1 cellular context compared by ENCODE assay signal in the genomic region with DNA sequence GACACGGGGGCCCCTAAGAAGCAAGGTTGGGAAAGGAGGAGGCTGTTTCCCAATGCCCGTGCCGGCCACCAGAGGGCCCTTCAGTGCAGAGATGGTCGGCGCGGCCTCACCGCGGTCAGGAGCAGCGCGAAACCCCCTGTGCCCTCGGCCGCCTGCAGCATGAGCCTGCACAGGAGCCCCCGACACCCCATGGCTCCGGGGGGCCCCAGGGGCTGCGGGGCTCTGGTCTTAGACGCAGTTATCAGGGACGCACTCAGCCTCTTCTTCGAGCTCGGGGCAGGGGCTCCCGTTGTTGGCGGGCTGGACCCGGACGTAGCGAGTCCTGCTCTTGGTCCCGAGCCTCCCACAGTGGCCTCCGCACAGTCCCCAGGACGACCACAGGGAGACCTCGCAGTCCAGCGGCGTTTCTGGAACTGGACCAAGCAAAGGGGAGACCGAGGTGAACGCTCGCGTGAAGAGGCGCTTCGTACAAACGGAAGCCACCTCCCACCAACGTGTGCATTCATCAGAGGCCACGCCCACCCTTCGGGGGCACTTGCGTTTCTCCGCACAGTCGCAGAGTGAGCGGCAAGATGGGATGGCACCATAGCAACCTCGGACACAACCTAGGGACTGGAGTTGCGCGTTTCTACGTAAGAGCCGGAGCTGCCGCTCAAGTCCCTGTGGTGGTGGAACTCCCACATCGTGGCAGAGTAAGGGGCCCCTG.
TF ChIP-seq lines count a peak whose summit lies in the region.

No MANE protein-coding gene starts in this region.

TF ChIP-seq in HepG2, 621 proteins besides CTCF, POLR2A, EP300 and RAD21 (continued from another document and continues in another):
- TF ChIP-seq, protein P1, sequence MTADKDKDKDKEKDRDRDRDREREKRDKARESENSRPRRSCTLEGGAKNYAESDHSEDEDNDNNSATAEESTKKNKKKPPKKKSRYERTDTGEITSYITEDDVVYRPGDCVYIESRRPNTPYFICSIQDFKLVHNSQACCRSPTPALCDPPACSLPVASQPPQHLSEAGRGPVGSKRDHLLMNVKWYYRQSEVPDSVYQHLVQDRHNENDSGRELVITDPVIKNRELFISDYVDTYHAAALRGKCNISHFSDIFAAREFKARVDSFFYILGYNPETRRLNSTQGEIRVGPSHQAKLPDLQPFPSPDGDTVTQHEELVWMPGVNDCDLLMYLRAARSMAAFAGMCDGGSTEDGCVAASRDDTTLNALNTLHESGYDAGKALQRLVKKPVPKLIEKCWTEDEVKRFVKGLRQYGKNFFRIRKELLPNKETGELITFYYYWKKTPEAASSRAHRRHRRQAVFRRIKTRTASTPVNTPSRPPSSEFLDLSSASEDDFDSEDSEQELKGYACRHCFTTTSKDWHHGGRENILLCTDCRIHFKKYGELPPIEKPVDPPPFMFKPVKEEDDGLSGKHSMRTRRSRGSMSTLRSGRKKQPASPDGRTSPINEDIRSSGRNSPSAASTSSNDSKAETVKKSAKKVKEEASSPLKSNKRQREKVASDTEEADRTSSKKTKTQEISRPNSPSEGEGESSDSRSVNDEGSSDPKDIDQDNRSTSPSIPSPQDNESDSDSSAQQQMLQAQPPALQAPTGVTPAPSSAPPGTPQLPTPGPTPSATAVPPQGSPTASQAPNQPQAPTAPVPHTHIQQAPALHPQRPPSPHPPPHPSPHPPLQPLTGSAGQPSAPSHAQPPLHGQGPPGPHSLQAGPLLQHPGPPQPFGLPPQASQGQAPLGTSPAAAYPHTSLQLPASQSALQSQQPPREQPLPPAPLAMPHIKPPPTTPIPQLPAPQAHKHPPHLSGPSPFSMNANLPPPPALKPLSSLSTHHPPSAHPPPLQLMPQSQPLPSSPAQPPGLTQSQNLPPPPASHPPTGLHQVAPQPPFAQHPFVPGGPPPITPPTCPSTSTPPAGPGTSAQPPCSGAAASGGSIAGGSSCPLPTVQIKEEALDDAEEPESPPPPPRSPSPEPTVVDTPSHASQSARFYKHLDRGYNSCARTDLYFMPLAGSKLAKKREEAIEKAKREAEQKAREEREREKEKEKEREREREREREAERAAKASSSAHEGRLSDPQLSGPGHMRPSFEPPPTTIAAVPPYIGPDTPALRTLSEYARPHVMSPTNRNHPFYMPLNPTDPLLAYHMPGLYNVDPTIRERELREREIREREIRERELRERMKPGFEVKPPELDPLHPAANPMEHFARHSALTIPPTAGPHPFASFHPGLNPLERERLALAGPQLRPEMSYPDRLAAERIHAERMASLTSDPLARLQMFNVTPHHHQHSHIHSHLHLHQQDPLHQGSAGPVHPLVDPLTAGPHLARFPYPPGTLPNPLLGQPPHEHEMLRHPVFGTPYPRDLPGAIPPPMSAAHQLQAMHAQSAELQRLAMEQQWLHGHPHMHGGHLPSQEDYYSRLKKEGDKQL (CRISPR knock-in tag; IDR thresholded peaks at IDR 0.05; ENCODE audit: low read depth) = no peak
- TF ChIP-seq TEAD2 (CRISPR knock-in tag; IDR thresholded peaks at IDR 0.05) (no peak), AGO1 (IDR thresholded peaks at IDR 0.05; ENCODE audit: low read depth, low read length, poor library complexity, severe bottlenecking) (no peak), ZNF484 (CRISPR knock-in tag; IDR thresholded peaks at IDR 0.05; ENCODE audit: borderline replicate concordance, low read depth) (no peak), ZNF367 (CRISPR knock-in tag; IDR thresholded peaks at IDR 0.05; ENCODE audit: borderline replicate concordance) (no peak), JDP2 (CRISPR knock-in tag; IDR thresholded peaks at IDR 0.05; ENCODE audit: borderline replicate concordance) (no peak), KDM5B (CRISPR knock-in tag; IDR thresholded peaks at IDR 0.05; ENCODE audit: borderline replicate concordance) (no peak), POLR2G (IDR thresholded peaks at IDR 0.05; ENCODE audit: low read depth, low read length) (no peak; the same call in none of the 2 replicates), ZFP82 (CRISPR knock-in tag; IDR thresholded peaks at IDR 0.05; ENCODE audit: borderline replicate concordance) (no peak), MIER3 (CRISPR knock-in tag; IDR thresholded peaks at IDR 0.05; ENCODE audit: borderline replicate concordance) (no peak), KLF9 (CRISPR knock-in tag; IDR thresholded peaks at IDR 0.05; ENCODE audit: low read depth) (no peak), RFXANK (CRISPR knock-in tag; IDR thresholded peaks at IDR 0.05) (no peak), SP4 (CRISPR knock-in tag; IDR thresholded peaks at IDR 0.05) (no peak), MTA3 (CRISPR knock-in tag; IDR thresholded peaks at IDR 0.05) (no peak), SMAD1 (CRISPR knock-in tag; IDR thresholded peaks at IDR 0.05; ENCODE audit: borderline replicate concordance, low read depth) (no peak), ELF1 (CRISPR knock-in tag; IDR thresholded peaks at IDR 0.05) (no peak), YEATS2 (CRISPR knock-in tag; IDR thresholded peaks at IDR 0.05; ENCODE audit: borderline replicate concordance) (no peak), ZNF788 (CRISPR knock-in tag; IDR thresholded peaks at IDR 0.05; ENCODE audit: borderline replicate concordance) (no peak), HES4 (CRISPR knock-in tag; IDR thresholded peaks at IDR 0.05; ENCODE audit: borderline replicate concordance) (no peak), SNRNP70 (IDR thresholded peaks at IDR 0.05; ENCODE audit: low read depth, low read length) (no peak), FLYWCH1 (CRISPR knock-in tag; IDR thresholded peaks at IDR 0.05) (no peak), ZNF354B (CRISPR knock-in tag; IDR thresholded peaks at IDR 0.05) (0 out of 2 replicates have a peak, but pooled peaks have one; percentile 58), CENPX (CRISPR knock-in tag; IDR thresholded peaks at IDR 0.05) (no peak), ZNF501 (CRISPR knock-in tag; IDR thresholded peaks at IDR 0.05) (no peak), TMF1 (CRISPR knock-in tag; IDR thresholded peaks at IDR 0.05; ENCODE audit: low read depth) (no peak), KDM4B (CRISPR knock-in tag; IDR thresholded peaks at IDR 0.05) (peak; percentile 69; the same call in 1 of the 2 replicates), ZNF558 (CRISPR knock-in tag; IDR thresholded peaks at IDR 0.05; ENCODE audit: borderline replicate concordance) (no peak), ESRRA (CRISPR knock-in tag; IDR thresholded peaks at IDR 0.05; ENCODE audit: low read depth) (no peak), TBX3 (IDR thresholded peaks at IDR 0.05; ENCODE audit: borderline replicate concordance) (no peak), IKZF4 (CRISPR knock-in tag; IDR thresholded peaks at IDR 0.05; ENCODE audit: borderline replicate concordance, low read depth, not compliant biosample characterization) (peak; percentile 50)
- TF ChIP-seq, protein P2, sequence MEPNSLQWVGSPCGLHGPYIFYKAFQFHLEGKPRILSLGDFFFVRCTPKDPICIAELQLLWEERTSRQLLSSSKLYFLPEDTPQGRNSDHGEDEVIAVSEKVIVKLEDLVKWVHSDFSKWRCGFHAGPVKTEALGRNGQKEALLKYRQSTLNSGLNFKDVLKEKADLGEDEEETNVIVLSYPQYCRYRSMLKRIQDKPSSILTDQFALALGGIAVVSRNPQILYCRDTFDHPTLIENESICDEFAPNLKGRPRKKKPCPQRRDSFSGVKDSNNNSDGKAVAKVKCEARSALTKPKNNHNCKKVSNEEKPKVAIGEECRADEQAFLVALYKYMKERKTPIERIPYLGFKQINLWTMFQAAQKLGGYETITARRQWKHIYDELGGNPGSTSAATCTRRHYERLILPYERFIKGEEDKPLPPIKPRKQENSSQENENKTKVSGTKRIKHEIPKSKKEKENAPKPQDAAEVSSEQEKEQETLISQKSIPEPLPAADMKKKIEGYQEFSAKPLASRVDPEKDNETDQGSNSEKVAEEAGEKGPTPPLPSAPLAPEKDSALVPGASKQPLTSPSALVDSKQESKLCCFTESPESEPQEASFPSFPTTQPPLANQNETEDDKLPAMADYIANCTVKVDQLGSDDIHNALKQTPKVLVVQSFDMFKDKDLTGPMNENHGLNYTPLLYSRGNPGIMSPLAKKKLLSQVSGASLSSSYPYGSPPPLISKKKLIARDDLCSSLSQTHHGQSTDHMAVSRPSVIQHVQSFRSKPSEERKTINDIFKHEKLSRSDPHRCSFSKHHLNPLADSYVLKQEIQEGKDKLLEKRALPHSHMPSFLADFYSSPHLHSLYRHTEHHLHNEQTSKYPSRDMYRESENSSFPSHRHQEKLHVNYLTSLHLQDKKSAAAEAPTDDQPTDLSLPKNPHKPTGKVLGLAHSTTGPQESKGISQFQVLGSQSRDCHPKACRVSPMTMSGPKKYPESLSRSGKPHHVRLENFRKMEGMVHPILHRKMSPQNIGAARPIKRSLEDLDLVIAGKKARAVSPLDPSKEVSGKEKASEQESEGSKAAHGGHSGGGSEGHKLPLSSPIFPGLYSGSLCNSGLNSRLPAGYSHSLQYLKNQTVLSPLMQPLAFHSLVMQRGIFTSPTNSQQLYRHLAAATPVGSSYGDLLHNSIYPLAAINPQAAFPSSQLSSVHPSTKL (CRISPR knock-in tag; IDR thresholded peaks at IDR 0.05) = no peak
- TF ChIP-seq, protein P3, sequence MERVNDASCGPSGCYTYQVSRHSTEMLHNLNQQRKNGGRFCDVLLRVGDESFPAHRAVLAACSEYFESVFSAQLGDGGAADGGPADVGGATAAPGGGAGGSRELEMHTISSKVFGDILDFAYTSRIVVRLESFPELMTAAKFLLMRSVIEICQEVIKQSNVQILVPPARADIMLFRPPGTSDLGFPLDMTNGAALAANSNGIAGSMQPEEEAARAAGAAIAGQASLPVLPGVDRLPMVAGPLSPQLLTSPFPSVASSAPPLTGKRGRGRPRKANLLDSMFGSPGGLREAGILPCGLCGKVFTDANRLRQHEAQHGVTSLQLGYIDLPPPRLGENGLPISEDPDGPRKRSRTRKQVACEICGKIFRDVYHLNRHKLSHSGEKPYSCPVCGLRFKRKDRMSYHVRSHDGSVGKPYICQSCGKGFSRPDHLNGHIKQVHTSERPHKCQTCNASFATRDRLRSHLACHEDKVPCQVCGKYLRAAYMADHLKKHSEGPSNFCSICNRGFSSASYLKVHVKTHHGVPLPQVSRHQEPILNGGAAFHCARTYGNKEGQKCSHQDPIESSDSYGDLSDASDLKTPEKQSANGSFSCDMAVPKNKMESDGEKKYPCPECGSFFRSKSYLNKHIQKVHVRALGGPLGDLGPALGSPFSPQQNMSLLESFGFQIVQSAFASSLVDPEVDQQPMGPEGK (CRISPR knock-in tag; IDR thresholded peaks at IDR 0.05) = peak; percentile 25; the same call in 1 of the 2 replicates
- TF ChIP-seq, protein P4, sequence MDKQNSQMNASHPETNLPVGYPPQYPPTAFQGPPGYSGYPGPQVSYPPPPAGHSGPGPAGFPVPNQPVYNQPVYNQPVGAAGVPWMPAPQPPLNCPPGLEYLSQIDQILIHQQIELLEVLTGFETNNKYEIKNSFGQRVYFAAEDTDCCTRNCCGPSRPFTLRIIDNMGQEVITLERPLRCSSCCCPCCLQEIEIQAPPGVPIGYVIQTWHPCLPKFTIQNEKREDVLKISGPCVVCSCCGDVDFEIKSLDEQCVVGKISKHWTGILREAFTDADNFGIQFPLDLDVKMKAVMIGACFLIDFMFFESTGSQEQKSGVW (CRISPR knock-in tag; IDR thresholded peaks at IDR 0.05; ENCODE audit: borderline replicate concordance) = no peak
- TF ChIP-seq, protein P5, sequence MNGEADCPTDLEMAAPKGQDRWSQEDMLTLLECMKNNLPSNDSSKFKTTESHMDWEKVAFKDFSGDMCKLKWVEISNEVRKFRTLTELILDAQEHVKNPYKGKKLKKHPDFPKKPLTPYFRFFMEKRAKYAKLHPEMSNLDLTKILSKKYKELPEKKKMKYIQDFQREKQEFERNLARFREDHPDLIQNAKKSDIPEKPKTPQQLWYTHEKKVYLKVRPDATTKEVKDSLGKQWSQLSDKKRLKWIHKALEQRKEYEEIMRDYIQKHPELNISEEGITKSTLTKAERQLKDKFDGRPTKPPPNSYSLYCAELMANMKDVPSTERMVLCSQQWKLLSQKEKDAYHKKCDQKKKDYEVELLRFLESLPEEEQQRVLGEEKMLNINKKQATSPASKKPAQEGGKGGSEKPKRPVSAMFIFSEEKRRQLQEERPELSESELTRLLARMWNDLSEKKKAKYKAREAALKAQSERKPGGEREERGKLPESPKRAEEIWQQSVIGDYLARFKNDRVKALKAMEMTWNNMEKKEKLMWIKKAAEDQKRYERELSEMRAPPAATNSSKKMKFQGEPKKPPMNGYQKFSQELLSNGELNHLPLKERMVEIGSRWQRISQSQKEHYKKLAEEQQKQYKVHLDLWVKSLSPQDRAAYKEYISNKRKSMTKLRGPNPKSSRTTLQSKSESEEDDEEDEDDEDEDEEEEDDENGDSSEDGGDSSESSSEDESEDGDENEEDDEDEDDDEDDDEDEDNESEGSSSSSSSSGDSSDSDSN (CRISPR knock-in tag; IDR thresholded peaks at IDR 0.05) = no peak
- TF ChIP-seq, protein P6, sequence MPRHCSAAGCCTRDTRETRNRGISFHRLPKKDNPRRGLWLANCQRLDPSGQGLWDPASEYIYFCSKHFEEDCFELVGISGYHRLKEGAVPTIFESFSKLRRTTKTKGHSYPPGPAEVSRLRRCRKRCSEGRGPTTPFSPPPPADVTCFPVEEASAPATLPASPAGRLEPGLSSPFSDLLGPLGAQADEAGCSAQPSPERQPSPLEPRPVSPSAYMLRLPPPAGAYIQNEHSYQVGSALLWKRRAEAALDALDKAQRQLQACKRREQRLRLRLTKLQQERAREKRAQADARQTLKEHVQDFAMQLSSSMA (CRISPR knock-in tag; IDR thresholded peaks at IDR 0.05) = no peak
- TF ChIP-seq, protein P7, sequence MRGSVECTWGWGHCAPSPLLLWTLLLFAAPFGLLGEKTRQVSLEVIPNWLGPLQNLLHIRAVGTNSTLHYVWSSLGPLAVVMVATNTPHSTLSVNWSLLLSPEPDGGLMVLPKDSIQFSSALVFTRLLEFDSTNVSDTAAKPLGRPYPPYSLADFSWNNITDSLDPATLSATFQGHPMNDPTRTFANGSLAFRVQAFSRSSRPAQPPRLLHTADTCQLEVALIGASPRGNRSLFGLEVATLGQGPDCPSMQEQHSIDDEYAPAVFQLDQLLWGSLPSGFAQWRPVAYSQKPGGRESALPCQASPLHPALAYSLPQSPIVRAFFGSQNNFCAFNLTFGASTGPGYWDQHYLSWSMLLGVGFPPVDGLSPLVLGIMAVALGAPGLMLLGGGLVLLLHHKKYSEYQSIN (CRISPR knock-in tag; IDR thresholded peaks at IDR 0.05; ENCODE audit: borderline replicate concordance) = no peak
- TF ChIP-seq, protein P8, sequence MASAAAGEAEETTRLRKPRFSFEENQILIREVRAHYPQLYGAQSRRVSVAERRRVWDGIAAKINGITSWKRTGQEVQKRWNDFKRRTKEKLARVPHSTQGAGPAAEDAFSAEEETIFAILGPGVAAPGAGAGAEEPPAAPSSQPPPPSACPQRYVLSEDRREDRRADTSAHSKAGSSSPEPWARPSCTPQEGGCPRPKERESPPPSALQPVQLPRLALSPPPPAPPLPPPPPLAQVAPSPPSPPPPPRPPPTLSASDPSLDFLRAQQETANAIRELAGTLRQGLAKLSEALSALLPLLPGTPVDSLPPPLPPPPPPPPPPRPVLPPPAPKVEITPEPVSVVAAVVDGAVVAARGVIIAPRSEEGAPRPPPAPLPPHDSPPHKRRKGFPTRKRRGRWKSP (CRISPR knock-in tag; IDR thresholded peaks at IDR 0.05) = no peak
- TF ChIP-seq, protein P9, sequence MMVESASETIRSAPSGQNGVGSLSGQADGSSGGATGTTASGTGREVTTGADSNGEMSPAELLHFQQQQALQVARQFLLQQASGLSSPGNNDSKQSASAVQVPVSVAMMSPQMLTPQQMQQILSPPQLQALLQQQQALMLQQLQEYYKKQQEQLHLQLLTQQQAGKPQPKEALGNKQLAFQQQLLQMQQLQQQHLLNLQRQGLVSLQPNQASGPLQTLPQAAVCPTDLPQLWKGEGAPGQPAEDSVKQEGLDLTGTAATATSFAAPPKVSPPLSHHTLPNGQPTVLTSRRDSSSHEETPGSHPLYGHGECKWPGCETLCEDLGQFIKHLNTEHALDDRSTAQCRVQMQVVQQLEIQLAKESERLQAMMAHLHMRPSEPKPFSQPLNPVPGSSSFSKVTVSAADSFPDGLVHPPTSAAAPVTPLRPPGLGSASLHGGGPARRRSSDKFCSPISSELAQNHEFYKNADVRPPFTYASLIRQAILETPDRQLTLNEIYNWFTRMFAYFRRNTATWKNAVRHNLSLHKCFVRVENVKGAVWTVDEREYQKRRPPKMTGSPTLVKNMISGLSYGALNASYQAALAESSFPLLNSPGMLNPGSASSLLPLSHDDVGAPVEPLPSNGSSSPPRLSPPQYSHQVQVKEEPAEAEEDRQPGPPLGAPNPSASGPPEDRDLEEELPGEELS (CRISPR knock-in tag; IDR thresholded peaks at IDR 0.05) = no peak
